ENCODE assay signal across 14 cellular contexts in the genomic region with DNA sequence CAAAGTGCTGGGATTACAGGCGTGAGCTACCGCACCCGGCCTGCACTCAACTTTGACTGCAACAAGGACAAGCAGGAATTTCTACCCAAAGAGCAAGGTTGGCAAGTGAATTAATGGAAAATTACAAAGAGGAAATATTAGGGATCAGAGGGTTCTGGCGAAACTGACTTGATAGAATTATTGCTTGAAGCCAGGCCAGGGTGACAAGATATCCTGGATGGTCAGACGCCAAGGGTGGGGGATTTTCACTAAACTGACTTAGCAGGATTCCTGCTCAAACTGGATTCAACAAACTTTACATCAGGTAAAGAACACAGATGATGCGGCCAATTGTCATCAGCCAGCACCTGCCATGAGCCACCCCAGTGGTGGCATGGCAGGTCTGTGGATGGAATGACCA.
DNase-seq lines count a peak whose midpoint lies in the region; ATAC-seq and TF ChIP-seq lines count a peak whose summit lies in the region.
"Had no signal": no experiment of that assay in that cellular context is flagged by ENCODE, and none has a peak within 500 bp of the region (broad histone marks: within the 10 kb centered on the region; RNA-seq: fewer than 3 reads in every experiment).

No MANE protein-coding gene starts in this region.

- no peak overlapping the region for H3K9ac ChIP-seq in MM.1S (ENCODE audit: low read length)
- H3K9ac ChIP-seq: GM23248 had no signal

- ATAC-seq in right cardiac atrium (no peak), lung (ENCODE audit: insufficient read depth, low FRiP score) (no peak)

- H3K4me3 ChIP-seq in right atrium auricular region (no peak overlapping the region), right cardiac atrium (ENCODE audit: low read length) (no peak overlapping the region), lung (no peak overlapping the region), MM.1S (ENCODE audit: low read length) (no peak overlapping the region)
- H3K4me3 ChIP-seq: GM23248, HAP-1 had no signal

- no peaks in the 10 kb centered on the region for H3K9me3 ChIP-seq in right atrium auricular region
- H3K9me3 ChIP-seq in right cardiac atrium (ENCODE audit: control insufficient read depth, low read length): no peaks in the 10 kb centered on the region
- peaks cover 0 to 2% of the 10 kb centered on the region in 2 donors for H3K9me3 ChIP-seq in lung (ENCODE audit: control insufficient read depth in 2 of 2, insufficient read depth in 1 of 2, low read length in 1 of 2)
- H3K9me3 ChIP-seq in MM.1S (replicated peaks; ENCODE audit: insufficient read depth, low read length): no peaks in the 10 kb centered on the region
- H3K9me3 ChIP-seq: BE2C, Caco-2, HAP-1 had no signal

- no peaks in the 10 kb centered on the region for H3K79me2 ChIP-seq in MM.1S (ENCODE audit: low read length)

- DNase-seq in right atrium auricular region (ENCODE audit: low spot score): peak; percentile 28
- DNase-seq in right cardiac atrium: no peak
- DNase-seq in lung (ENCODE audit: low spot score): peak; percentile 24
- peak; percentile 50 for DNase-seq in posterior vena cava (ENCODE audit: low spot score)
- DNase-seq in MM.1S: no peak
- no peak for DNase-seq in cortex of kidney (lab: John Stamatoyannopoulos, UW)
- DNase-seq: ACHN; BE2C; C1 segment of cervical spinal cord; Caco-2; CD4-positive, alpha-beta T cell; GM23248 had no signal

- H3K4me2 ChIP-seq in MM.1S (ENCODE audit: low read depth, low read length): no peak overlapping the region

- H4K20me1 ChIP-seq in MM.1S (ENCODE audit: insufficient read depth, low read length): no peaks in the 10 kb centered on the region

- intact Hi-C loops in right cardiac atrium (cut with DNase I): loop anchor here in 1 of 4 donors (10.0 kb wide), 1 partner anchor 229 kb away; no protein-coding TSS in a partner anchor
- intact Hi-C loops in posterior vena cava (cut with DNase I): no loop called here

- H2AFZ ChIP-seq in MM.1S (ENCODE audit: low read length): no peak overlapping the region
- H2AFZ ChIP-seq: GM23248 had no signal

- H3K4me1 ChIP-seq in right atrium auricular region: no peaks in the 10 kb centered on the region
- H3K4me1 ChIP-seq in right cardiac atrium (ENCODE audit: control insufficient read depth, insufficient read depth, low read length): no peaks in the 10 kb centered on the region
- no peaks in the 10 kb centered on the region for H3K4me1 ChIP-seq in lung (ENCODE audit: control insufficient read depth in 2 of 2, insufficient read depth in 2 of 2, low read length in 2 of 2)
- H3K4me1 ChIP-seq in MM.1S (ENCODE audit: low read length): no peaks in the 10 kb centered on the region
- H3K4me1 ChIP-seq: BE2C, Caco-2, HAP-1 had no signal

- no peak for TF ChIP-seq CTCF in right atrium auricular region (IDR thresholded peaks at IDR 0.05)
- no peak for TF ChIP-seq CTCF in lung (IDR thresholded peaks at IDR 0.05; ENCODE audit: control extremely low read depth, extremely low read depth)
- no peak for TF ChIP-seq CTCF in MM.1S (IDR thresholded peaks at IDR 0.05; ENCODE audit: low read length)

- no peaks in the 10 kb centered on the region for H3K27me3 ChIP-seq in right atrium auricular region
- H3K27me3 ChIP-seq in right cardiac atrium (ENCODE audit: control insufficient read depth, insufficient read depth): no peaks in the 10 kb centered on the region
- no peaks in the 10 kb centered on the region for H3K27me3 ChIP-seq in lung (ENCODE audit: control insufficient read depth, insufficient read depth)
- H3K27me3 ChIP-seq in MM.1S (replicated peaks; ENCODE audit: insufficient read depth, low read length): no peaks in the 10 kb centered on the region
- H3K27me3 ChIP-seq: BE2C had no signal

- 93% methylated on average over 6 of the region's 6 CpGs for WGBS in right cardiac atrium
- WGBS in lung, 2 donors: 90 to 94% methylated on average over 6 of the region's 6 CpGs

- no peaks in the 10 kb centered on the region for H3K9me2 ChIP-seq in MM.1S (replicated peaks; ENCODE audit: insufficient read depth, low read length)

- H3K27ac ChIP-seq in right atrium auricular region: no peak overlapping the region
- H3K27ac ChIP-seq in right cardiac atrium (ENCODE audit: low read length): no peak overlapping the region
- H3K27ac ChIP-seq in lung (ENCODE audit: low read depth in 1 of 2, low read length in 1 of 2): no peak overlapping the region
- no peak overlapping the region for H3K27ac ChIP-seq in MM.1S (ENCODE audit: low read length)
- H3K27ac ChIP-seq: GM23248, HL-60 had no signal

- H3K36me3 ChIP-seq in right atrium auricular region (no peaks in the 10 kb centered on the region), lung (ENCODE audit: control insufficient read depth in 2 of 2, insufficient read depth in 2 of 2, low read length in 2 of 2) (no peaks in the 10 kb centered on the region), MM.1S (replicated peaks; ENCODE audit: insufficient read depth, low read length) (no peaks in the 10 kb centered on the region)
- H3K36me3 ChIP-seq: BE2C, HAP-1 had no signal

- H3F3A ChIP-seq in MM.1S (ENCODE audit: insufficient read depth, low read length): no peaks in the 10 kb centered on the region

Comparison
In these comparisons a context has a peak if more than half of its experiments do, and no peak if none do; other contexts are left out.
1. DNase-seq: peak in right atrium auricular region (single experiment), lung (single experiment) and posterior vena cava (single experiment); none in right cardiac atrium (0 of 3), MM.1S (single experiment) and cortex of kidney (single experiment).